In genomic region chr3:197908957-197909701, GRCh38 we compare ENCODE assay signal across 19 cellular contexts.
"Had no signal": no experiment of that assay in that cellular context is flagged by ENCODE, and none has a peak within 500 bp of the region (broad histone marks: within the 10 kb centered on the region; RNA-seq: fewer than 3 reads in every experiment).

No MANE protein-coding gene starts in this region.

- ATAC-seq: activated CD4-positive, alpha-beta T cell treated with anti-CD3 and anti-CD28 coated beads for 36 hours; activated T-cell treated with anti-CD3 and anti-CD28 coated beads, Interleukin-2, amount 50 U/mL, for 4 hours; lower lobe of right lung; naive thymus-derived CD8-positive, alpha-beta T cell had no signal

- H2AFZ ChIP-seq: parathyroid adenoma had no signal

- H3K4me3 Mint-ChIP-seq: activated CD4-positive, alpha-beta memory T cell treated with anti-CD3 and anti-CD28 coated beads for 36 hours; activated CD4-positive, alpha-beta T cell treated with anti-CD3 and anti-CD28 coated beads for 36 hours; activated T-cell treated with anti-CD3 and anti-CD28 coated beads, Interleukin-2, amount 50 U/mL, for 4 hours; naive thymus-derived CD8-positive, alpha-beta T cell had no signal

- H3K9me3 ChIP-seq: ascending aorta, esophagus squamous epithelium, lower lobe of right lung, neutrophil had no signal

- H3K27me3 Mint-ChIP-seq: activated CD4-positive, alpha-beta memory T cell treated with anti-CD3 and anti-CD28 coated beads for 36 hours; activated CD4-positive, alpha-beta T cell treated with anti-CD3 and anti-CD28 coated beads for 36 hours; naive thymus-derived CD8-positive, alpha-beta T cell had no signal

- H3K27ac ChIP-seq: ascending aorta, esophagus squamous epithelium, lower lobe of right lung, neutrophil, parathyroid adenoma, WERI-Rb-1 had no signal

- H3K79me2 ChIP-seq: parathyroid adenoma had no signal

- H3K9me3 Mint-ChIP-seq: activated CD4-positive, alpha-beta memory T cell treated with anti-CD3 and anti-CD28 coated beads for 36 hours; activated T-cell treated with anti-CD3 and anti-CD28 coated beads, Interleukin-2, amount 50 U/mL, for 4 hours; naive thymus-derived CD8-positive, alpha-beta T cell had no signal

- H3K27ac Mint-ChIP-seq: activated CD4-positive, alpha-beta memory T cell treated with anti-CD3 and anti-CD28 coated beads for 36 hours; activated CD4-positive, alpha-beta T cell treated with anti-CD3 and anti-CD28 coated beads for 36 hours; naive thymus-derived CD8-positive, alpha-beta T cell had no signal

- H3K27me3 ChIP-seq: ascending aorta, esophagus squamous epithelium, neutrophil had no signal

- H3K9ac ChIP-seq: parathyroid adenoma had no signal

- DNase-seq: activated CD4-positive, alpha-beta memory T cell treated with anti-CD3 and anti-CD28 coated beads for 36 hours; activated CD4-positive, alpha-beta T cell treated with anti-CD3 and anti-CD28 coated beads for 36 hours; activated effector memory CD4-positive, alpha-beta T cell treated with Interleukin-2 at 50 U/mL for 16 hours; activated naive CD4-positive, alpha-beta T cell treated with anti-CD3 and anti-CD28 coated beads, Interleukin-2, amount 50 U/mL, for 16 hours; activated T-cell treated with anti-CD3 and anti-CD28 coated beads, Interleukin-2, amount 50 U/mL, for 4 hours; cerebellar nuclear complex; effector CD4-positive, alpha-beta T cell; esophagus squamous epithelium; foreskin melanocyte; glutamatergic neuron; hippocampal formation; islet precursor cell; lower lobe of right lung; naive thymus-derived CD8-positive, alpha-beta T cell; stimulated activated naive CD4-positive, alpha-beta T cell; WERI-Rb-1 had no signal

- H3K36me3 ChIP-seq: ascending aorta, neutrophil, WERI-Rb-1 had no signal

- H3K4me1 ChIP-seq: ascending aorta had no signal

- H3K4me3 ChIP-seq: ascending aorta, esophagus squamous epithelium, lower lobe of right lung had no signal
